9 cellular contexts compared by ENCODE assay signal in the genomic region with DNA sequence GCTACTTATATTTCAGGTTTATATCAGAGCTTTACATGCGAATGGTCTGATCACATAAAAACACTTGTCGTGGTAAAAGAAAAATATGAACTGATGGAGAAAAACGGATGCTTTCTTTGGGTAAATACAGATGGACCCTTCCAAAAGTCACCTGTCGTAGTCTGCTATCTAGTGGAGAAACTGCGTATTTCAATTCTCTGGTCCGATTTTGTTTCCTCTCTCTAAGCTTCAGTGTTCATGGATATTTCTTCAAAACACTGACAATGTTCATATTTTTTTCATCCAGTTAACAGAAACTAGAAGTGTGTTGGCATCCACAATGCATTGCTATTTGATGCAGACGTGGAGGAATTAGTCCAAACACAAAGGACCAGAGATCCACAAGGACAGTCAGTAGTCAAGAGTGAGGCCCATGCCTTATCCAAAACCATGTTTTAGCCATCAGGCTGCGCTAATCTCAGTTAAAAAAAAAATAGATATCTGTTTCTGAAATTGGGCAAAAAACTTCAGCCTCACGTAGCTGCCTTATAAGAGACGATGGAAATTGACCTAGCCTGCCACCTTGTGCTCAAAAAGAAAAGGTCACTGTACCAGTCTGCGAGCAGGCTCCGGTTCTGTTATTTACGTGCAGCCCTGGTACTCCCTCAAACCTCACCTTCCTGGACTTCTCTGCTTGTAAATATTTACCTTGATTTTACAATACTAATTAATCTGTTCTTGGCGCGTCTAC. TPM values are rescaled to one million over a fixed set of nuclear protein-coding genes. Genes with fewer than 3 reads are reported as not detected.
DNase-seq lines count a peak whose midpoint lies in the region; ATAC-seq and TF ChIP-seq lines count a peak whose summit lies in the region.
"Had no signal": no experiment of that assay in that cellular context is flagged by ENCODE, and none has a peak within 500 bp of the region (broad histone marks: within the 10 kb centered on the region; RNA-seq: fewer than 3 reads in every experiment).

No MANE protein-coding gene starts in this region.

- H3K27ac ChIP-seq in fibroblast of lung (ENCODE audit: insufficient read depth, low read length), result no peak overlapping the region
- H3K27ac ChIP-seq: SJSA1 had no signal

- H3K36me3 Mint-ChIP-seq in activated CD8-positive, alpha-beta T cell treated with anti-CD3 and anti-CD28 coated beads, Interleukin-2, amount 10 ng/mL, durations not matched to agents 7 days and 5 days (ENCODE audit: low read depth), result no peaks in the 10 kb centered on the region
- no peaks in the 10 kb centered on the region for H3K36me3 Mint-ChIP-seq in naive thymus-derived CD8-positive, alpha-beta T cell

- H3K4me3 ChIP-seq in fibroblast of lung (replicated peaks in 1 of 4; ENCODE audit: control extremely low read depth in 1 of 4, insufficient read depth in 1 of 4, low read depth in 3 of 4, low read length in 4 of 4), result peak overlapping the region in 2 of 4 experiments; percentile 23 to 34
- H3K4me3 ChIP-seq: SJSA1 had no signal

- H2AFZ ChIP-seq in fibroblast of lung (ENCODE audit: low read length), result peak overlapping the region; percentile 73

- H3K4me3 Mint-ChIP-seq in activated CD8-positive, alpha-beta T cell treated with anti-CD3 and anti-CD28 coated beads, Interleukin-2, amount 10 ng/mL, durations not matched to agents 7 days and 5 days, result no peak overlapping the region
- H3K4me3 Mint-ChIP-seq in naive thymus-derived CD8-positive, alpha-beta T cell, result peak overlapping the region; percentile 5 to 61 (median 46)

- no peaks in the 10 kb centered on the region for H3K4me1 ChIP-seq in fibroblast of lung (ENCODE audit: control insufficient read depth, extremely low read depth, insufficient read depth, low read length)

- no peaks in the 10 kb centered on the region for H3K27me3 ChIP-seq in fibroblast of lung (ENCODE audit: control insufficient read depth, insufficient read depth, low read length)
- H3K27me3 ChIP-seq: SJSA1 had no signal

- H3K27me3 Mint-ChIP-seq in activated CD8-positive, alpha-beta T cell treated with anti-CD3 and anti-CD28 coated beads, Interleukin-2, amount 10 ng/mL, durations not matched to agents 7 days and 5 days (ENCODE audit: low read depth), result peaks cover 27% of the 10 kb centered on the region
- H3K27me3 Mint-ChIP-seq in naive thymus-derived CD8-positive, alpha-beta T cell, result peaks cover 9 to 38% (median 13%) of the 10 kb centered on the region in 5 donors

- no peaks in the 10 kb centered on the region for H4K20me1 ChIP-seq in fibroblast of lung (ENCODE audit: control insufficient read depth, extremely low read depth, insufficient read depth, low read length)

- no peaks in the 10 kb centered on the region for H3K9me3 ChIP-seq in fibroblast of lung (ENCODE audit: control insufficient read depth, insufficient read depth, low read depth, low read length)
- H3K9me3 ChIP-seq: SJSA1 had no signal

- H3K27ac Mint-ChIP-seq in activated CD8-positive, alpha-beta T cell treated with anti-CD3 and anti-CD28 coated beads, Interleukin-2, amount 10 ng/mL, durations not matched to agents 7 days and 5 days, result no peak overlapping the region
- H3K27ac Mint-ChIP-seq in naive thymus-derived CD8-positive, alpha-beta T cell, result no peak overlapping the region

- no peak overlapping the region for H3K9ac ChIP-seq in fibroblast of lung (ENCODE audit: insufficient read depth, low read length)

- H3K4me1 Mint-ChIP-seq in activated CD8-positive, alpha-beta T cell treated with anti-CD3 and anti-CD28 coated beads, Interleukin-2, amount 10 ng/mL, durations not matched to agents 7 days and 5 days (ENCODE audit: low read depth), result peaks cover 10% of the 10 kb centered on the region
- peaks cover 2 to 14% (median 6%) of the 10 kb centered on the region in 4 donors for H3K4me1 Mint-ChIP-seq in naive thymus-derived CD8-positive, alpha-beta T cell

- peak; percentile 92 for DNase-seq in Ammon's horn (ENCODE audit: low spot score)
- peak; percentile 21 for DNase-seq in NCI-H2227 treated with DMSO at 0.1 percent for 48 hours (lab: John Stamatoyannopoulos, UW)
- peak; percentile 57 for DNase-seq in activated CD8-positive, alpha-beta T cell treated with anti-CD3 and anti-CD28 coated beads, Interleukin-2, amount 10 ng/mL, durations not matched to agents 7 days and 5 days
- peak; percentile 59 to 74 for DNase-seq in fibroblast of lung (ENCODE audit: low read depth in 2 of 2)
- DNase-seq in naive thymus-derived CD8-positive, alpha-beta T cell, result peak in 6 of 10 donors; percentile 14 to 46 (median 25)
- DNase-seq in ureter (ENCODE audit: low spot score), result peak; percentile 60

- TF ChIP-seq CTCF in fibroblast of lung (conservative IDR thresholded peaks at IDR 0.05 in 1 of 2, IDR thresholded peaks at IDR 0.05 in 1 of 2; ENCODE audit: low read depth in 1 of 2, low read length in 2 of 2), result peak; percentile 61 to 71

- CTCF ChIA-PET in activated CD8-positive, alpha-beta T cell treated with anti-CD3 and anti-CD28 coated beads, Interleukin-2, amount 10 ng/mL, durations not matched to agents 7 days and 5 days (lab: Charles Lee), result interaction anchor here (0.6 to 3.4 kb wide), 38 partner anchors 9 to 668 kb away, joined by 3 to 31 read pairs (median 4); no protein-coding TSS in a partner anchor

- H3K79me2 ChIP-seq in fibroblast of lung (ENCODE audit: control insufficient read depth, insufficient read depth, low read length), result no peaks in the 10 kb centered on the region

- H3K9me3 Mint-ChIP-seq in activated CD8-positive, alpha-beta T cell treated with anti-CD3 and anti-CD28 coated beads, Interleukin-2, amount 10 ng/mL, durations not matched to agents 7 days and 5 days (ENCODE audit: insufficient read depth), result no peaks in the 10 kb centered on the region
- no peaks in the 10 kb centered on the region for H3K9me3 Mint-ChIP-seq in naive thymus-derived CD8-positive, alpha-beta T cell

- H3K36me3 ChIP-seq in fibroblast of lung (ENCODE audit: control insufficient read depth, insufficient read depth, low read length), result no peaks in the 10 kb centered on the region
- H3K36me3 ChIP-seq: SJSA1 had no signal

- ATAC-seq in GM18519 (IDR thresholded peaks at IDR 0.05; ENCODE audit: low FRiP score, unreplicated experiment), result peak; percentile 73
- ATAC-seq in HG03039 (IDR thresholded peaks at IDR 0.05; ENCODE audit: unreplicated experiment), result peak; percentile 86
- ATAC-seq in activated CD8-positive, alpha-beta T cell treated with anti-CD3 and anti-CD28 coated beads, Interleukin-2, amount 10 ng/mL, durations not matched to agents 7 days and 5 days, result peak; percentile 94
- ATAC-seq in naive thymus-derived CD8-positive, alpha-beta T cell, result peak; percentile 75 to 85

- peak overlapping the region; percentile 54 for H3K4me2 ChIP-seq in fibroblast of lung (ENCODE audit: extremely low read depth, insufficient read depth, low read length)

- POLR2A ChIA-PET in activated CD8-positive, alpha-beta T cell treated with anti-CD3 and anti-CD28 coated beads, Interleukin-2, amount 10 ng/mL, durations not matched to agents 7 days and 5 days (lab: Charles Lee), result no interaction called here
- POLR2A ChIA-PET in naive thymus-derived CD8-positive, alpha-beta T cell (lab: Charles Lee), result no interaction called here

RNA-seq across cellular contexts. Expression of a gene that starts 16.0 kb away (rescaled TPM):
- not detected for total RNA-seq in activated CD8-positive, alpha-beta T cell treated with anti-CD3 and anti-CD28 coated beads, Interleukin-2, amount 10 ng/mL, durations not matched to agents 7 days and 5 days
- not detected in 2 replicates for total RNA-seq in fibroblast of lung
- polyA plus RNA-seq in fibroblast of lung, result not detected in 2 replicates
- polyA plus RNA-seq in fibroblast of lung (2012), result not detected in 2 replicates
- not detected in 2 replicates for polyA minus RNA-seq in fibroblast of lung (ENCODE audit: low replicate concordance)
- total RNA-seq in naive thymus-derived CD8-positive, alpha-beta T cell, result not detected
- polyA plus RNA-seq in naive thymus-derived CD8-positive, alpha-beta T cell, result not detected
- not detected for total RNA-seq in ureter

RNA-seq across cellular contexts. Expression of a gene that starts 49.4 kb away (rescaled TPM):
- not detected for total RNA-seq in activated CD8-positive, alpha-beta T cell treated with anti-CD3 and anti-CD28 coated beads, Interleukin-2, amount 10 ng/mL, durations not matched to agents 7 days and 5 days
- total RNA-seq in fibroblast of lung (not detected in 2 replicates), ureter (not detected)
- not detected in 2 replicates for polyA plus RNA-seq in fibroblast of lung
- polyA plus RNA-seq in fibroblast of lung (2012), result not detected in 2 replicates
- not detected in 2 replicates for polyA minus RNA-seq in fibroblast of lung (ENCODE audit: low replicate concordance)
- total RNA-seq in naive thymus-derived CD8-positive, alpha-beta T cell, result not detected
- polyA plus RNA-seq in naive thymus-derived CD8-positive, alpha-beta T cell, result not detected

Comparison
In these comparisons a context has a peak if more than half of its experiments do, and no peak if none do; other contexts are left out.
1. DNase-seq: peak in every context shown above with its lines; median percentile 92 in Ammon's horn; 66 in fibroblast of lung; 60 in ureter; 57 in activated CD8-positive, alpha-beta T cell treated with anti-CD3 and anti-CD28 coated beads, Interleukin-2, amount 10 ng/mL, durations not matched to agents 7 days and 5 days; 25 in naive thymus-derived CD8-positive, alpha-beta T cell; 21 in NCI-H2227 treated with DMSO at 0.1 percent for 48 hours.